15 cellular contexts compared by ENCODE assay signal in the genomic region with DNA sequence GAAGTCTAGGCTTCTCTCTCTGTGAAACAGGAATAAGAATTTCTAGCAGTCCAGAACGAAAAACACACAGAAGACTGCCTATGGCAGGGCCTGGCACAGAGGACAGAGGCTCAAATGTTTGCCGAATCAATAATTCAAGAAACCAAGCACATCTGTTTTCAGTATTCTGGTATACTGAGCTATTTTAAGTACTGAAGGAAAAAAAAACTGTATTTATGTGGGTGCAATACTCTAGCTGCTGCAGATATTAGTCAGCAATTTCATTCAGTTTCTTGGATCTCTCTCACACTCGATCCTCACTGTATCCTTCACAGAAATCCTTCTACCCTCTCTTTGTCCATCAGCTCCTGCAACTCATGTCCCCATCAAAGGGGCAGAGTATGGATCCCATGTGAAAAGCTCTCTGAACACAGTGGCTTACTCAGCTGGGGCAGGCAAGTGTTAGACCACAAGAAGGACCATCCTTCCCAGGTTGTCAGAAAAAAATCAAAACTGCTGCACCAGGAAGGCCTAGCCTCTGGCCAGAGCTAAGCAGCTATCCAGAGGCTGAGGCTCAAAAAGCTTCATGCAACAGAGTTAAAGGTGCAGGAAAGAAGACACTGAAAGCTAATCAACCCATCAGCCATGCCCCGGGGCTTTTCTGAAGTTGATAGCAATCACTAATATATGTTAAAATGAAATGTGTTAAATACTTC. TPM values are rescaled to one million over a fixed set of nuclear protein-coding genes. Genes with fewer than 3 reads are reported as not detected.
DNase-seq lines count a peak whose midpoint lies in the region; ATAC-seq, FAIRE-seq and TF ChIP-seq lines count a peak whose summit lies in the region.
"Had no signal": no experiment of that assay in that cellular context is flagged by ENCODE, and none has a peak within 500 bp of the region (broad histone marks: within the 10 kb centered on the region; RNA-seq: fewer than 3 reads in every experiment).

No MANE protein-coding gene starts in this region.

- H3K4me3 ChIP-seq in A549: no peak overlapping the region
- no peak overlapping the region for H3K4me3 ChIP-seq in lung
- H3K4me3 ChIP-seq in MG63: no peak overlapping the region

- H3K4me1 ChIP-seq in A549 (peaks cover 18% of the 10 kb centered on the region), lung (ENCODE audit: control insufficient read depth in 2 of 2, insufficient read depth in 2 of 2, low read length in 2 of 2) (no peaks in the 10 kb centered on the region)

- 85% methylated on average over 4 of the region's 4 CpGs for WGBS in A549 (ENCODE audit: missing lambda C conversion rate)
- WGBS in lung, 2 donors: 64 to 65% methylated on average over 4 of the region's 4 CpGs

- H3K4me3 Mint-ChIP-seq in MCF 10A (ENCODE audit: unreplicated experiment): no peak overlapping the region
- H3K4me3 Mint-ChIP-seq in stimulated activated effector memory CD8-positive, alpha-beta T cell treated with anti-CD3 and anti-CD28 coated beads, Interleukin-12 subunit alpha, Interleukin-12 subunit beta, amount 100 ng/mL, for 72 hours: no peak overlapping the region
- H3K4me3 Mint-ChIP-seq: naive thymus-derived CD4-positive, alpha-beta T cell had no signal

- no peaks in the 10 kb centered on the region for H3K9me3 Mint-ChIP-seq in MCF 10A (ENCODE audit: unreplicated experiment)
- no peaks in the 10 kb centered on the region for H3K9me3 Mint-ChIP-seq in stimulated activated effector memory CD8-positive, alpha-beta T cell treated with anti-CD3 and anti-CD28 coated beads, Interleukin-12 subunit alpha, Interleukin-12 subunit beta, amount 100 ng/mL, for 72 hours
- H3K9me3 Mint-ChIP-seq: naive thymus-derived CD4-positive, alpha-beta T cell had no signal

- DNase-seq in A549 (ENCODE audit: low read depth in 1 of 2, low spot score in 1 of 2): no peak
- DNase-seq in HCEC 1CT: peak; percentile 38
- DNase-seq in MCF 10A (ENCODE audit: unreplicated experiment): no peak
- DNase-seq in lung (ENCODE audit: low spot score): peak; percentile 14
- DNase-seq in stimulated activated effector memory CD8-positive, alpha-beta T cell treated with anti-CD3 and anti-CD28 coated beads, Interleukin-12 subunit alpha, Interleukin-12 subunit beta, amount 100 ng/mL, for 72 hours (ENCODE audit: low spot score in 2 of 2): no peak
- no peak for DNase-seq in MG63
- DNase-seq in midbrain (lab: John Stamatoyannopoulos, UW): no peak
- DNase-seq: activated CD4-positive, alpha-beta T cell treated with anti-CD3 and anti-CD28 coated beads for 1 hour; AML-193; naive thymus-derived CD4-positive, alpha-beta T cell; NCI-H1694 treated with DMSO at 0.1 percent for 48 hours; OCI-M1; stimulated activated CD4-positive, alpha-beta T cell treated with anti-CD3 and anti-CD28 coated beads, Interleukin-4, amount 100 ng/mL, for 1 hour had no signal

- BruUV-seq in MCF 10A (replicated peaks; lab: Mats Ljungman, UMichigan): no TSS peak

- peak overlapping the region; percentile 31 for H3K27ac Mint-ChIP-seq in MCF 10A (ENCODE audit: low read depth, unreplicated experiment)
- no peak overlapping the region for H3K27ac Mint-ChIP-seq in stimulated activated effector memory CD8-positive, alpha-beta T cell treated with anti-CD3 and anti-CD28 coated beads, Interleukin-12 subunit alpha, Interleukin-12 subunit beta, amount 100 ng/mL, for 72 hours

- H3K27me3 ChIP-seq in lung (ENCODE audit: control insufficient read depth, insufficient read depth): no peaks in the 10 kb centered on the region
- no peaks in the 10 kb centered on the region for H3K27me3 ChIP-seq in MG63

- ATAC-seq in A549 (peak in 1 of 2 experiments; percentile 36; a peak in 2 of 6 replicates), lung (ENCODE audit: insufficient read depth, low FRiP score) (no peak), GM19452 (IDR thresholded peaks at IDR 0.05; ENCODE audit: unreplicated experiment) (no peak)
- ATAC-seq in stimulated activated effector memory CD8-positive, alpha-beta T cell treated with anti-CD3 and anti-CD28 coated beads, Interleukin-12 subunit alpha, Interleukin-12 subunit beta, amount 100 ng/mL, for 72 hours: no peak
- ATAC-seq: naive thymus-derived CD4-positive, alpha-beta T cell had no signal

- TF ChIP-seq POLR2A in A549 (IDR thresholded peaks at IDR 0.05; ENCODE audit: low read length): no peak

- no peaks in the 10 kb centered on the region for H3K36me3 ChIP-seq in lung (ENCODE audit: control insufficient read depth in 2 of 2, insufficient read depth in 2 of 2, low read length in 2 of 2)
- no peaks in the 10 kb centered on the region for H3K36me3 ChIP-seq in MG63

- no peak for FAIRE-seq in A549 (lab: Jason Lieb, UNC)
- FAIRE-seq: urothelium cell line had no signal

- TF ChIP-seq EP300 in A549 (IDR thresholded peaks at IDR 0.05): no peak

- peak overlapping the region; percentile 12; the same call in 2 of the 3 replicates for H3K4me2 ChIP-seq in A549

- POLR2A ChIA-PET in A549 (lab: Yijun Ruan, JAX) (interaction anchor here (4.0 kb wide), 1 partner anchor 9 kb away, joined by 18 read pairs; the partner anchor contains the start of gene USO1), MCF 10A (lab: Yijun Ruan, JAX) (interaction anchor here (1.0 to 6.1 kb wide), 4 partner anchors 9 to 42 kb away, joined by 4 to 33 read pairs (median 10); partner anchors contain the start of gene USO1)

- CTCF ChIA-PET in A549 (lab: Yijun Ruan, JAX): interaction anchor here (1.4 to 2.1 kb wide), 2 partner anchors 9 to 32 kb away, joined by 3 to 15 read pairs; partner anchors contain the start of gene USO1
- CTCF ChIA-PET in MCF 10A (lab: Yijun Ruan, JAX): interaction anchor here (0.7 to 1.4 kb wide), 3 partner anchors 9 to 1043 kb away, joined by 3 to 9 read pairs (median 3); partner anchors contain the start of gene USO1

- no peaks in the 10 kb centered on the region for H3K4me1 Mint-ChIP-seq in MCF 10A (ENCODE audit: insufficient read depth, unreplicated experiment)
- H3K4me1 Mint-ChIP-seq in stimulated activated effector memory CD8-positive, alpha-beta T cell treated with anti-CD3 and anti-CD28 coated beads, Interleukin-12 subunit alpha, Interleukin-12 subunit beta, amount 100 ng/mL, for 72 hours: no peaks in the 10 kb centered on the region

- intact Hi-C loops in MCF 10A (cut with micrococcal nuclease): no loop called here

- TF ChIP-seq CTCF in A549 (IDR thresholded peaks at IDR 0.05) (no peak), MCF 10A (IDR thresholded peaks at IDR 0.05; ENCODE audit: unreplicated experiment) (no peak), lung (IDR thresholded peaks at IDR 0.05; ENCODE audit: control extremely low read depth, extremely low read depth) (no peak)

- no peaks in the 10 kb centered on the region for H3K27me3 Mint-ChIP-seq in MCF 10A (ENCODE audit: insufficient read depth, unreplicated experiment)
- H3K27me3 Mint-ChIP-seq: naive thymus-derived CD4-positive, alpha-beta T cell had no signal

- peaks cover 15% of the 10 kb centered on the region for H3K36me3 Mint-ChIP-seq in MCF 10A (ENCODE audit: insufficient read depth, unreplicated experiment)
- no peaks in the 10 kb centered on the region for H3K36me3 Mint-ChIP-seq in stimulated activated effector memory CD8-positive, alpha-beta T cell treated with anti-CD3 and anti-CD28 coated beads, Interleukin-12 subunit alpha, Interleukin-12 subunit beta, amount 100 ng/mL, for 72 hours

- TF ChIP-seq RAD21 in A549 (conservative IDR thresholded peaks at IDR 0.05 in 1 of 2, IDR thresholded peaks at IDR 0.05 in 1 of 2): no peak

- H3K27ac ChIP-seq in A549 (peak overlapping the region in 1 of 2 experiments; percentile 60; a peak in 4 of 6 replicates), lung (ENCODE audit: low read depth in 1 of 2, low read length in 1 of 2) (no peak overlapping the region)

- no peaks in the 10 kb centered on the region for H3K9me3 ChIP-seq in A549
- H3K9me3 ChIP-seq in lung (ENCODE audit: control insufficient read depth in 2 of 2, insufficient read depth in 1 of 2, low read length in 1 of 2): no peaks in the 10 kb centered on the region
- H3K9me3 ChIP-seq in MG63: no peaks in the 10 kb centered on the region

TF ChIP-seq in A549, 52 proteins besides CTCF, POLR2A, EP300 and RAD21 (continues in another document):
- TF ChIP-seq USF2 (IDR thresholded peaks at IDR 0.05): no peak
- TF ChIP-seq ZFP36 (IDR thresholded peaks at IDR 0.05; ENCODE audit: borderline replicate concordance, partially characterized antibody): no peak

RNA-seq across cellular contexts. Expression of gene USO1, which starts 9.1 kb away (rescaled TPM):
- polyA plus RNA-seq in A549 (2011; rRNA removed): 75.6 and 97.6 TPM in 2 replicates
- 13.1 and 15.8 TPM in 2 replicates for polyA plus RNA-seq in A549 (2012; cell fraction: cytosol; rRNA removed)
- polyA plus RNA-seq in A549 (2012; cell fraction: nucleus; rRNA removed): 8.5 and 12.9 TPM in 2 replicates
- 54.7 to 60.4 TPM (median 56.4 TPM) in 3 replicates for polyA plus RNA-seq in A549 (2017; fragmentation: RNase III; extraction: RNeasy Plus Mini Kit Qiagen cat#74134 plus additional on column Dnase treatment)
- 26.0 and 26.6 TPM in 2 replicates for polyA minus RNA-seq in A549 (2011; rRNA and poly(A)+ RNA removed)
- 105 and 108 TPM in 2 replicates for total RNA-seq in MCF 10A (2022)
- 100 to 1,000 TPM in 1 of 2 donors, 10 to 100 TPM in 1; 54.3 to 102 TPM for total RNA-seq in lung
- polyA plus RNA-seq in lung: 10 to 100 TPM; 29.0 to 35.8 TPM
- total RNA-seq in MG63 (2014; rRNA removed; shearing (Covaris generic); ENCODE audit: low replicate concordance): 21.8 and 26.5 TPM in 2 replicates

RNA-seq across cellular contexts. Expression of gene G3BP2, which starts 42.0 kb away (rescaled TPM):
- 148 and 179 TPM in 2 replicates for polyA plus RNA-seq in A549 (2011; rRNA removed)
- 28.9 and 32.7 TPM in 2 replicates for polyA plus RNA-seq in A549 (2012; cell fraction: cytosol; rRNA removed)
- 19.4 and 35.2 TPM in 2 replicates for polyA plus RNA-seq in A549 (2012; cell fraction: nucleus; rRNA removed)
- polyA plus RNA-seq in A549 (2017; fragmentation: RNase III; extraction: RNeasy Plus Mini Kit Qiagen cat#74134 plus additional on column Dnase treatment): 142 to 159 TPM (median 158 TPM) in 3 replicates
- polyA minus RNA-seq in A549 (2011; rRNA and poly(A)+ RNA removed): 59.4 and 64.1 TPM in 2 replicates
- 179 and 231 TPM in 2 replicates for total RNA-seq in MCF 10A (2022)
- 100 to 1,000 TPM in 1 of 2 donors, 10 to 100 TPM in 1; 86.2 to 112 TPM for total RNA-seq in lung
- polyA plus RNA-seq in lung: 10 to 100 TPM; 16.1 to 51.4 TPM
- 21.3 and 41.9 TPM in 2 replicates for total RNA-seq in MG63 (2014; rRNA removed; shearing (Covaris generic); ENCODE audit: low replicate concordance)

Comparison
In these comparisons a context has a peak if more than half of its experiments do, and no peak if none do; other contexts are left out.
1. DNase-seq: peak in HCEC 1CT (single experiment) and lung (single experiment); none in A549 (0 of 2), MCF 10A (single experiment), stimulated activated effector memory CD8-positive, alpha-beta T cell treated with anti-CD3 and anti-CD28 coated beads, Interleukin-12 subunit alpha, Interleukin-12 subunit beta, amount 100 ng/mL, for 72 hours (0 of 2), MG63 (single experiment) and midbrain (single experiment).